Comparison of ENCODE assay signal across 16 cellular contexts in the genomic region with DNA sequence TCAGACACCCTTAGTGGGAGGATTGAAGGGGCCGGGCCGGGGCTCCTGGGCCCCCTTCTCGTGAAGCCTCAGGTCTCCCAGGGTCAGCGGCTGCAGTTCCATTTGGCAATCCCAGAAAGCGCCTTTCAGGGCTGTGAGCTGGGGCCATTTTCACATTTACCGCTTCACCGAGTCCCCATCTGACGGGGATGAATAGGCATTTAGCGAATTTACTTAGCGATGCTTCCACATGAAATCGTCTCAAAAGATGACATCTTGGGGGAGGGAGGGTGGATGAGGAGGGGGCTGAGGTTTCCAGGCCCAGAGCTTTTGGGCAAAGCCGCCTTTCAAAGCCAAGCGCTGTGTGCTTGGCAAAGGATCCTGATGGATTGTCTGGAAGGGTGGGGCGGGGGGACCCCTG.
DNase-seq lines count a peak whose midpoint lies in the region; ATAC-seq lines count a peak whose summit lies in the region.
"Had no signal": no experiment of that assay in that cellular context is flagged by ENCODE, and none has a peak within 500 bp of the region (broad histone marks: within the 10 kb centered on the region; RNA-seq: fewer than 3 reads in every experiment).

No MANE protein-coding gene starts in this region.

- H2AFZ ChIP-seq in mesenchymal stem cell (ENCODE audit: low read depth, low read length) = no peak overlapping the region
- H2AFZ ChIP-seq: PC-9 had no signal

- H3K79me1 ChIP-seq in mesenchymal stem cell (replicated peaks; ENCODE audit: low read length, poor library complexity, severe bottlenecking) = no peaks in the 10 kb centered on the region

- no peak overlapping the region for H2BK5ac ChIP-seq in mesenchymal stem cell (ENCODE audit: low read depth, low read length, poor library complexity, severe bottlenecking)

- DNase-seq in G401 (ENCODE audit: low spot score) = peak; percentile 27
- DNase-seq in NCI-H1092 treated with DMSO at 0.1 percent for 48 hours (lab: John Stamatoyannopoulos, UW) = peak; percentile 67
- DNase-seq in astrocyte of the hippocampus (ENCODE audit: low read depth, low spot score) = peak; percentile 7
- peak; percentile 24 for DNase-seq in left kidney (ENCODE audit: low read depth, low spot score)
- DNase-seq in iPS-NIHi7 (ENCODE audit: extremely low spot score) = no peak
- DNase-seq in mesenchymal stem cell = no peak
- DNase-seq: activated CD4-positive, alpha-beta T cell treated with anti-CD3 and anti-CD28 coated beads for 4 hours; CD4-positive, alpha-beta T cell; lower lobe of right lung; NCI-H2029; PC-9; right lobe of liver; T-helper 1 cell had no signal

- no peak overlapping the region for H4K8ac ChIP-seq in mesenchymal stem cell (ENCODE audit: low read length)

- no peak overlapping the region for H2BK120ac ChIP-seq in mesenchymal stem cell (ENCODE audit: low read depth, low read length)

- H3K9me3 ChIP-seq in mesenchymal stem cell (ENCODE audit: control insufficient read depth, low read length) = no peaks in the 10 kb centered on the region
- H3K9me3 ChIP-seq: lower lobe of right lung, right lobe of liver, thoracic aorta had no signal

- H3K36me3 ChIP-seq in mesenchymal stem cell (ENCODE audit: control insufficient read depth in 1 of 2, insufficient read depth in 2 of 2, low read depth in 1 of 2, low read length in 2 of 2) = peaks cover 0 to 47% of the 10 kb centered on the region in 2 experiments
- H3K36me3 ChIP-seq: lower lobe of right lung, right lobe of liver had no signal

- H4K91ac ChIP-seq in mesenchymal stem cell (ENCODE audit: low read length) = no peak overlapping the region

- in situ Hi-C loops in G401 (cut with HindIII; ENCODE audit: low sequenced_read_pairs) = no loop called here

- no peak overlapping the region for H3K23ac ChIP-seq in mesenchymal stem cell (ENCODE audit: low read length in 2 of 2)

- no peak overlapping the region for H2AK5ac ChIP-seq in mesenchymal stem cell (ENCODE audit: low read length, severe bottlenecking)

- no peak overlapping the region for H3K4me3 ChIP-seq in mesenchymal stem cell (ENCODE audit: insufficient read depth in 1 of 2, low read depth in 1 of 2, low read length in 2 of 2)
- H3K4me3 ChIP-seq: GM12878, lower lobe of right lung, PC-9, right lobe of liver, thoracic aorta had no signal

- WGBS in mesenchymal stem cell = 52% methylated on average over 14 of the region's 14 CpGs

- H3K4me1 ChIP-seq in mesenchymal stem cell (ENCODE audit: control insufficient read depth, insufficient read depth, low read depth, low read length) = no peaks in the 10 kb centered on the region
- H3K4me1 ChIP-seq: lower lobe of right lung, right lobe of liver had no signal

- no peak overlapping the region for H3K9ac ChIP-seq in mesenchymal stem cell (ENCODE audit: low read length)

- H3K27ac ChIP-seq in mesenchymal stem cell (ENCODE audit: low read length, poor library complexity, severe bottlenecking) = no peak overlapping the region
- H3K27ac ChIP-seq: lower lobe of right lung, PC-9, right lobe of liver, thoracic aorta had no signal

- no peak overlapping the region for H3K4ac ChIP-seq in mesenchymal stem cell (ENCODE audit: low read depth in 1 of 2, low read length in 2 of 2)

- no peak for ATAC-seq in GM18861 (IDR thresholded peaks at IDR 0.05; ENCODE audit: unreplicated experiment)
- ATAC-seq: GM12878, lower lobe of right lung, right lobe of liver had no signal

- no peak overlapping the region for H3K18ac ChIP-seq in mesenchymal stem cell (ENCODE audit: low read depth in 1 of 2, low read length in 2 of 2)

- no peak overlapping the region for H2BK12ac ChIP-seq in mesenchymal stem cell (ENCODE audit: low read length in 2 of 2)

- no peak overlapping the region for H3K14ac ChIP-seq in mesenchymal stem cell (ENCODE audit: low read length in 2 of 2)

- no peak overlapping the region for H2BK15ac ChIP-seq in mesenchymal stem cell (ENCODE audit: low read depth, poor library complexity, severe bottlenecking)

- no peaks in the 10 kb centered on the region for H3K27me3 ChIP-seq in mesenchymal stem cell (ENCODE audit: control insufficient read depth in 1 of 2, insufficient read depth in 1 of 2, low read length in 2 of 2)
- H3K27me3 ChIP-seq: right lobe of liver had no signal

- H3K4me2 ChIP-seq in mesenchymal stem cell (ENCODE audit: low read length, poor library complexity, severe bottlenecking) = no peak overlapping the region
- H3K4me2 ChIP-seq: PC-9 had no signal

Comparison
In these comparisons a context has a peak if more than half of its experiments do, and no peak if none do; other contexts are left out.
1. DNase-seq: peak in G401 (single experiment), NCI-H1092 treated with DMSO at 0.1 percent for 48 hours (single experiment), astrocyte of the hippocampus (single experiment) and left kidney (single experiment); none in iPS-NIHi7 (single experiment) and mesenchymal stem cell (single experiment).